9 cellular contexts compared by ENCODE assay signal in the genomic region with DNA sequence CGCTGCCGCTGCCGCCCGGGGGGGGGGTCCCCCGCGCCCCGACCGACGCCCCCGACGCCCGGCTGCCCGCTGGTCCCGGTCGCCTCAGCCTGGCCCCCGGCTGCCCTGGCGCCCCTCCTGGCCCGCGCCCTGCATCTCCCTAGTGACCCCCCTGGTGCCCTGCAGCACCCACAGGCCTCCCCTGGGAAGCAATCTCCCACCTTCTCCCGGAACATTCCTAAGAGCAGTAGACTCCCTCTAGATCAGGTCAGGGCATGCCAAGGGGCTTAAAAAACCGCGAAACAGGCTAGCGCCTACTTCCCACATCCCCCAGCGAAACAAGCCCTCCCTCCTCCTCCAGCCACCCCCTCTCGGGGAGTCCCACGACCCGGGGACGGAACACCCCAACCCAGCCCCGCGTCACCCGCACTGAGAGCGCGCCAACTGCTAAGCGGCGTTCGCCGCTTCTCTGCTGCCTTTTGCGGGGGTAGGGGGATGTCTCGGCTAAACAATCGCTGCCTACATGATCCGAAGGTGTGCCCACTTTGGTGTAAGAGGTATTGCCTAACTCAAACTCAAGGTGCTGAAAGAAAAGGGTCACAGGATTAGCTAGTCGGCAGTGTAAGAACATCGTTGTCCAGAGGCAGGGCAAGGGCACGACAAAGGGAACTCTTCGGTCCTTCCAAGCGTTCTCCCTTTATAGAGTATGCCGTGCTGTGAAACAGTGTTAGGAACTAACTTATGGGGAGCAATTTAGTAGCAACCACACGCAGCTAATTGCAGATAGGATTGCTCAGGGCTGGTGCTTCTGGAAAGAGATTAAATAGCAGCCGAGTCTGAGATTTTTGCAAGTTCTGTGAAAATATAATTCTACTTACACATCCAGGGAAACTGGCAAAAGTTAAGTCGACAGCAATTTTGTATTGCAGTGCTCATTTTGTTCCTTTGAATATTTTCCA. TPM values are rescaled to one million over a fixed set of nuclear protein-coding genes. Genes with fewer than 3 reads are reported as not detected.
DNase-seq lines count a peak whose midpoint lies in the region; ATAC-seq and TF ChIP-seq lines count a peak whose summit lies in the region.
"Had no signal": no experiment of that assay in that cellular context is flagged by ENCODE, and none has a peak within 500 bp of the region (broad histone marks: within the 10 kb centered on the region; RNA-seq: fewer than 3 reads in every experiment).

No MANE protein-coding gene starts in this region.

- H3K36me3 ChIP-seq in CD4-positive, alpha-beta memory T cell (ENCODE audit: insufficient read depth, low read length) = no peaks in the 10 kb centered on the region
- peaks cover 0 to 6% of the 10 kb centered on the region in 2 donors for H3K36me3 ChIP-seq in gastroesophageal sphincter
- H3K36me3 ChIP-seq: neutrophil had no signal

- POLR2A ChIA-PET in CD4-positive, alpha-beta memory T cell (lab: Charles Lee; ENCODE audit: partially characterized antibody) = interaction anchor here (1.4 kb wide), 1 partner anchor 15 kb away, joined by 4 read pairs; no protein-coding TSS in a partner anchor

- peak; percentile 32 to 67 (median 41) for DNase-seq in CD4-positive, alpha-beta memory T cell
- peak; percentile 46 for DNase-seq in HuH-7 (ENCODE audit: low spot score)
- peak; percentile 24 to 40 for DNase-seq in activated T-cell treated with anti-CD3 and anti-CD28 coated beads, Interleukin-2, amount 50 U/mL, for 48 hours
- DNase-seq in osteocyte (ENCODE audit: extremely low spot score, unreplicated experiment) = peak; percentile 85
- no peak for DNase-seq in GOT3 (lab: John Stamatoyannopoulos, UW)
- DNase-seq in NCI-H128 (lab: John Stamatoyannopoulos, UW; ENCODE audit: unreplicated experiment) = no peak

- H3K4me1 ChIP-seq in CD4-positive, alpha-beta memory T cell (ENCODE audit: insufficient read depth, low read length) = peaks cover 19% of the 10 kb centered on the region
- peaks cover 0 to 52% (median 13%) of the 10 kb centered on the region in 3 donors for H3K4me1 ChIP-seq in gastroesophageal sphincter

- CTCF ChIA-PET in CD4-positive, alpha-beta memory T cell (lab: Charles Lee; ENCODE audit: partially characterized antibody) = no interaction called here

- TF ChIP-seq CTCF in gastroesophageal sphincter (IDR thresholded peaks at IDR 0.05) = peak in 1 of 4 experiments; percentile 11
- TF ChIP-seq CTCF in osteocyte (IDR thresholded peaks at IDR 0.05) = no peak

- 3 to 10% methylated on average over 9 to 20 of the region's 50 CpGs for WGBS in gastroesophageal sphincter (ENCODE audit: low coverage in 1 of 2), 2 donors

- no peak overlapping the region for H3K27ac ChIP-seq in CD4-positive, alpha-beta memory T cell (ENCODE audit: low read depth, low read length)
- H3K27ac ChIP-seq in gastroesophageal sphincter = peak overlapping the region; percentile 71 to 96 (median 95)
- H3K27ac ChIP-seq: neutrophil had no signal

- H3K4me3 ChIP-seq in CD4-positive, alpha-beta memory T cell (ENCODE audit: low read length in 2 of 2) = peak overlapping the region in 1 of 2 donors; percentile 36
- peak overlapping the region; percentile 79 to 91 for H3K4me3 ChIP-seq in gastroesophageal sphincter

- peaks cover 43 to 50% of the 10 kb centered on the region in 2 donors for H3K27me3 Mint-ChIP-seq in CD4-positive, alpha-beta memory T cell
- no peaks in the 10 kb centered on the region for H3K27me3 Mint-ChIP-seq in osteocyte (ENCODE audit: unreplicated experiment)

- TF ChIP-seq EP300 in gastroesophageal sphincter (IDR thresholded peaks at IDR 0.05) = no peak

- H3K36me3 Mint-ChIP-seq in CD4-positive, alpha-beta memory T cell = peaks cover 0 to 3% of the 10 kb centered on the region in 2 donors
- peaks cover 33% of the 10 kb centered on the region for H3K36me3 Mint-ChIP-seq in osteocyte (ENCODE audit: unreplicated experiment)

- ATAC-seq in gastroesophageal sphincter (peak; percentile 52), HG02678 (IDR thresholded peaks at IDR 0.05; ENCODE audit: unreplicated experiment) (no peak)

- peaks cover 28% of the 10 kb centered on the region for H3K27me3 ChIP-seq in CD4-positive, alpha-beta memory T cell (ENCODE audit: insufficient read depth, low read length)
- no peaks in the 10 kb centered on the region for H3K27me3 ChIP-seq in gastroesophageal sphincter

- peaks cover 7 to 23% (median 15%) of the 10 kb centered on the region in 4 donors for H3K4me1 Mint-ChIP-seq in CD4-positive, alpha-beta memory T cell
- H3K4me1 Mint-ChIP-seq in osteocyte (ENCODE audit: unreplicated experiment) = peaks cover 66% of the 10 kb centered on the region

- peak overlapping the region in 6 of 7 donors; percentile 40 to 96 (median 86) for H3K27ac Mint-ChIP-seq in CD4-positive, alpha-beta memory T cell
- peak overlapping the region; percentile 98 for H3K27ac Mint-ChIP-seq in osteocyte (ENCODE audit: unreplicated experiment)

- no peak for TF ChIP-seq POLR2A in gastroesophageal sphincter (IDR thresholded peaks at IDR 0.05)

- intact Hi-C loops in CD4-positive, alpha-beta memory T cell (cut with micrococcal nuclease) = no loop called here

- H3K4me3 Mint-ChIP-seq in CD4-positive, alpha-beta memory T cell = peak overlapping the region; percentile 81 to 92 (median 86)
- H3K4me3 Mint-ChIP-seq in osteocyte (ENCODE audit: unreplicated experiment) = peak overlapping the region; percentile 88

- no peaks in the 10 kb centered on the region for H3K9me3 Mint-ChIP-seq in CD4-positive, alpha-beta memory T cell
- no peaks in the 10 kb centered on the region for H3K9me3 Mint-ChIP-seq in osteocyte (ENCODE audit: unreplicated experiment)

- H3K9me3 ChIP-seq in CD4-positive, alpha-beta memory T cell (ENCODE audit: control insufficient read depth in 1 of 2, low read length in 2 of 2) = no peaks in the 10 kb centered on the region
- H3K9me3 ChIP-seq in gastroesophageal sphincter = no peaks in the 10 kb centered on the region
- H3K9me3 ChIP-seq: neutrophil had no signal

RNA-seq across cellular contexts. Expression of a gene that starts 0.6 kb away (rescaled TPM):
- total RNA-seq in CD4-positive, alpha-beta memory T cell = 1 to 10 TPM; 2.0 to 2.4 TPM
- 1 to 10 TPM; 5.2 to 5.5 TPM for polyA plus RNA-seq in CD4-positive, alpha-beta memory T cell
- total RNA-seq in gastroesophageal sphincter (100 to 1,000 TPM in 1 of 4 donors, 10 to 100 TPM in 3; 33.5 to 103 (median 51.5) TPM), osteocyte (654 and 670 TPM in 2 replicates)

Comparison
In these comparisons a context has a peak if more than half of its experiments do, and no peak if none do; other contexts are left out.
1. DNase-seq: peak in CD4-positive, alpha-beta memory T cell (5 of 5), HuH-7 (single experiment), activated T-cell treated with anti-CD3 and anti-CD28 coated beads, Interleukin-2, amount 50 U/mL, for 48 hours (2 of 2) and osteocyte (single experiment); none in GOT3 (single experiment) and NCI-H128 (single experiment).
2. RNA of a gene that starts 0.6 kb away (total RNA-seq): 654 to 670 TPM in osteocyte and 33.5 to 103 TPM in gastroesophageal sphincter; 2.0 to 2.4 TPM in CD4-positive, alpha-beta memory T cell; every median in the first group is over 10 times any median in the second.